ENCODE assay signal across 9 cellular contexts in the genomic region with DNA sequence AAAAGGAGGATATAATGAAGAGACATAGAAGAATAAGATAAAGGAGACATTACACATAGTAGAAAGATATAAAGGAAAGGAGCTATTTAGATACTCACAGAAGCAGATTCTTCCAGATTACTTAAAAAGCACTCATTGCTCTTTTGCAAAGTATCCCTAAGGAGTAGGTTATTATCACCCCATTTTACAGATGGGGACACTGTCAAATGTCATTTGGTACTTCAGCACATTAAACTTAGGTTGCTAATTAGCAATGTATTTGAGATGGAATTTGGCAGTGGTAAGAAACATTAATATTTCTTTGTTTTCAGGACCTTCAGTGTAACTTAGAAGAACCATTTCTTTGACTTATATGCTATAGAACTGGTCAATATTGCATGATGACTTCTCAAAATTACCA.
"Had no signal": no experiment of that assay in that cellular context is flagged by ENCODE, and none has a peak within 500 bp of the region (broad histone marks: within the 10 kb centered on the region; RNA-seq: fewer than 3 reads in every experiment).

No MANE protein-coding gene starts in this region.

- H3K27ac ChIP-seq: HL-60 had no signal

- H3K4me1 ChIP-seq: HAP-1 had no signal

- H3K9ac ChIP-seq: GM23248 had no signal

- DNase-seq: GM23248, GOT3, H7, HFFc6, IMR-90, KBM-7 had no signal

- H3K9me3 Mint-ChIP-seq: HFFc6 had no signal

- H3K27ac Mint-ChIP-seq: HFFc6 had no signal

- ATAC-seq: HCT116 had no signal

- H3K9me3 ChIP-seq: HAP-1 had no signal

- H3K4me3 ChIP-seq: GM23248, HAP-1 had no signal

- H3K4me3 Mint-ChIP-seq: HFFc6 had no signal

- H3K36me3 ChIP-seq: HAP-1 had no signal
